In the genomic region with DNA sequence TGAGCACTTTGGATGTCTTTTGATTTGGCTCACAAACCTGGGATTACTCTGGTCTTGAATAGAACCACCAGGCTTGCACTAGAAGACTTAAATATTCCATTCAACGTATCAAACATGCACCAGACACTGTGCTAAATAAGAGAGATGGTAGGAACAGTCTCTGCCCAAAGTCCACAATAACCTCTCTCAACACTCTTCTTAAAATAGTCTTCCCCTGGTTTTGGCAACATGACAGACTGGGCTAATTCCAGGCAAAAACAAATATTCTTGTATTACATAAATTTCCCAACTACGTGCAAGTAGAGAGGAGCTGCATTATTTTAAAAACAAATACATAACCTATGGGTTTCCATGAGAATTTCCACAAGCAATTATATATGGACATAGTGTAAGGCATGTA, we compare ENCODE assay signal across 30 cellular contexts.
DNase-seq lines count a peak whose midpoint lies in the region; ATAC-seq, FAIRE-seq and TF ChIP-seq lines count a peak whose summit lies in the region.
"Had no signal": no experiment of that assay in that cellular context is flagged by ENCODE, and none has a peak within 500 bp of the region (broad histone marks: within the 10 kb centered on the region; RNA-seq: fewer than 3 reads in every experiment).

No MANE protein-coding gene starts in this region.

- POLR2A ChIA-PET in HEK293T (lab: Yijun Ruan, JAX), result no interaction called here

- H3K9me3 ChIP-seq in left ventricle myocardium inferior (replicated peaks) (no peaks in the 10 kb centered on the region), pancreas (no peaks in the 10 kb centered on the region)
- H3K9me3 ChIP-seq: right atrium auricular region had no signal

- WGBS in pancreas, 2 donors, result 27 to 34% methylated on average over 2 of the region's 2 CpGs

- H3K27me3 ChIP-seq in left ventricle myocardium inferior (ENCODE audit: low read depth) (no peaks in the 10 kb centered on the region), pancreas (no peaks in the 10 kb centered on the region), H7 (ENCODE audit: control insufficient read depth, insufficient read depth, low read length) (no peaks in the 10 kb centered on the region)
- H3K27me3 ChIP-seq: hepatocyte, right atrium auricular region had no signal

- FAIRE-seq in pancreas (lab: Jason Lieb, UNC), result no peak
- FAIRE-seq: GM12891, HTR-8/SVneo, TTC549 had no signal

- no peak for TF ChIP-seq CTCF in left ventricle myocardium inferior (IDR thresholded peaks at IDR 0.05; ENCODE audit: borderline replicate concordance)
- TF ChIP-seq CTCF in pancreas (IDR thresholded peaks at IDR 0.05), result no peak

- peak; percentile 46 for ATAC-seq in Right ventricle myocardium superior (ENCODE audit: poor library complexity)
- peak in 3 of 4 donors; percentile 47 to 70 (median 48) for ATAC-seq in pancreas
- ATAC-seq in GM19463 (IDR thresholded peaks at IDR 0.05; ENCODE audit: unreplicated experiment), result no peak
- ATAC-seq: activated CD4-positive, CD25-positive, alpha-beta regulatory T cell treated with anti-CD3 and anti-CD28 coated beads, Interleukin-2, amount 50 U/mL, for 24 hours; activated CD8-positive, alpha-beta T cell treated with anti-CD3 and anti-CD28 coated beads, Interleukin-2, amount 10 ng/mL, durations not matched to agents 7 days and 5 days; natural killer cell had no signal

- DNase-seq in Right ventricle myocardium superior (no peak), left ventricle myocardium inferior (no peak), fibroblast of peridontal ligament (ENCODE audit: extremely low read depth) (peak; percentile 76), pancreas (no peak), HEK293T (ENCODE audit: extremely low spot score) (no peak), NCI-H2227 treated with DMSO at 0.1 percent for 48 hours (lab: John Stamatoyannopoulos, UW) (no peak), H7 (no peak)
- DNase-seq: activated CD8-positive, alpha-beta T cell treated with anti-CD3 and anti-CD28 coated beads, Interleukin-2, amount 10 ng/mL, durations not matched to agents 7 days and 5 days; activated effector memory CD4-positive, alpha-beta T cell treated with Interleukin-2 at 50 U/mL for 16 hours; activated naive CD8-positive, alpha-beta T cell treated with anti-CD3 and anti-CD28 coated beads, Interleukin-2, amount 10 ng/mL, durations not matched to agents 7 days and 5 days; AML-193; CD4-positive, alpha-beta memory T cell; effector CD4-positive, alpha-beta T cell; foreskin melanocyte; KG1; natural killer cell; NCI-H1417 treated with DMSO at 0.1 percent for 48 hours; NCI-H2081; NCI-H345; NCI-H748 treated with DMSO at 0.1 percent for 48 hours; stimulated activated CD4-positive, alpha-beta T cell treated with anti-CD3 and anti-CD28 coated beads, Interleukin-12 subunit alpha, Interleukin-12 subunit beta, amount 100 ng/mL, for 4 hours; stimulated activated CD4-positive, alpha-beta T cell treated with anti-CD3 and anti-CD28 coated beads, Interleukin-4, amount 100 ng/mL, for 1 hour had no signal

- intact Hi-C loops in Right ventricle myocardium superior (cut with DNase I), result no loop called here
- intact Hi-C loops in left ventricle myocardium inferior (cut with micrococcal nuclease), result no loop called here
- intact Hi-C loops in pancreas (cut with DNase I), result no loop called here

- H3K27ac ChIP-seq in left ventricle myocardium inferior (replicated peaks), result no peak overlapping the region
- peak overlapping the region in 1 of 4 donors; percentile 22 for H3K27ac ChIP-seq in pancreas
- H3K27ac ChIP-seq: epithelial cell of prostate, hepatocyte, right atrium auricular region had no signal

- H3K4me3 ChIP-seq in left ventricle myocardium inferior, result no peak overlapping the region
- no peak overlapping the region for H3K4me3 ChIP-seq in pancreas
- H3K4me3 ChIP-seq in H7 (ENCODE audit: insufficient read depth, low read depth, low read length), result no peak overlapping the region
- H3K4me3 ChIP-seq: hepatocyte, right atrium auricular region had no signal

- CTCF ChIA-PET in HEK293T (lab: Yijun Ruan, JAX), result no interaction called here

- H3K36me3 ChIP-seq in left ventricle myocardium inferior, result no peaks in the 10 kb centered on the region
- H3K36me3 ChIP-seq in pancreas, result no peaks in the 10 kb centered on the region
- H3K36me3 ChIP-seq in H7 (replicated peaks; ENCODE audit: control insufficient read depth, insufficient read depth, low read length), result no peaks in the 10 kb centered on the region
- H3K36me3 ChIP-seq: right atrium auricular region had no signal

- H3K4me1 ChIP-seq in left ventricle myocardium inferior, result peaks cover 19% of the 10 kb centered on the region
- H3K4me1 ChIP-seq in pancreas, result peaks cover 0 to 39% (median 11%) of the 10 kb centered on the region in 3 donors

TF ChIP-seq in HEK293T, 16 proteins besides CTCF, POLR2A, EP300 and RAD21:
- TF ChIP-seq ELF4 (IDR thresholded peaks at IDR 0.05) (no peak), SP1 (IDR thresholded peaks at IDR 0.05) (no peak), FOXM1 (IDR thresholded peaks at IDR 0.05; ENCODE audit: borderline replicate concordance) (no peak)
